ENCODE assay signal across 18 cellular contexts in the genomic region with DNA sequence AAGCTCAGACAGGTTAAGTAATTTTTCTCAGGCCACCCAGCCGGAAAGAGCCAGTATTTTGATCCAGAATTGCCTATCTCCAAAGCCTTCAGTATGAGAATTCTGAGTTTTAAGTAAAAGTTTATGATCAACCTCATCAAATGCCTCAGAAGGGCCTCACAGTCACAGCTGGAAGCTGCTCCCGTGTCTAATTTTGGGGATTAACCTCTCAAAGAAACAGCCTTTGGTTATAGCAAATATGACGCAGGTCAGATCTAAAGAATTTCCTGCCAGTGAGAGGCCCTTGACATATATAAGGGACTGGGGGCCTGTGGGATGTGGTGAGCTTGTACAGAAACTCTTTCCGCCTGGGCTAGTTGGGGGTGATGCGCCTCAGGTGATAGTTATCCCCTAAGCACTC. TPM values are rescaled to one million over a fixed set of nuclear protein-coding genes. Genes with fewer than 3 reads are reported as not detected.
"Had no signal": no experiment of that assay in that cellular context is flagged by ENCODE, and none has a peak within 500 bp of the region (broad histone marks: within the 10 kb centered on the region; RNA-seq: fewer than 3 reads in every experiment).

No MANE protein-coding gene starts in this region.

- H3K9me3 ChIP-seq: body of pancreas, heart right ventricle, lower lobe of right lung had no signal

- ATAC-seq: activated CD4-positive, alpha-beta T cell treated with anti-CD3 and anti-CD28 coated beads for 36 hours; activated T-cell treated with anti-CD3 and anti-CD28 coated beads, Interleukin-2, amount 50 U/mL, for 4 hours; body of pancreas; lower lobe of right lung; stimulated activated naive B cell treated with anti-CD40 and anti-IgM and Interleukin-4, amounts not matched to agents 10 μg/mL and 1 μg/mL and 100 μg/mL, for 72 hours had no signal

- H3K36me3 ChIP-seq: heart right ventricle, lower lobe of right lung had no signal

- H3K9ac ChIP-seq: parathyroid adenoma had no signal

- DNase-seq: activated CD4-positive, alpha-beta memory T cell treated with anti-CD3 and anti-CD28 coated beads, Interleukin-2, amount 10 ng/mL, durations not matched to agents 7 days and 5 days; activated CD4-positive, alpha-beta T cell treated with anti-CD3 and anti-CD28 coated beads for 36 hours; activated effector memory CD4-positive, alpha-beta T cell treated with Interleukin-2 at 50 U/mL for 16 hours; activated T-cell treated with anti-CD3 and anti-CD28 coated beads, Interleukin-2, amount 50 U/mL, for 4 hours; body of pancreas; heart right ventricle; lower lobe of right lung; midbrain; stimulated activated CD4-positive, alpha-beta T cell treated with anti-CD3 and anti-CD28 coated beads, Interleukin-15, amount 100 ng/mL, for 24 hours; stimulated activated CD4-positive, alpha-beta T cell treated with anti-CD3 and anti-CD28 coated beads, Interleukin-4, amount 100 ng/mL, for 1 hour; stimulated activated naive B cell treated with anti-CD40 and anti-IgM and Interleukin-4, amounts not matched to agents 10 μg/mL and 1 μg/mL and 100 μg/mL, for 72 hours; T-helper 2 cell; trophoblast cell had no signal

- H3K27me3 ChIP-seq: body of pancreas, heart right ventricle had no signal

- H3K27ac ChIP-seq: body of pancreas, lower lobe of right lung, parathyroid adenoma had no signal

- H3K4me3 ChIP-seq: body of pancreas, lower lobe of right lung had no signal

- H3K4me1 ChIP-seq: lower lobe of right lung, parathyroid adenoma had no signal

RNA-seq across cellular contexts. Expression of a gene that starts 2.3 kb away (rescaled TPM):
- total RNA-seq: activated CD4-positive, alpha-beta memory T cell treated with anti-CD3 and anti-CD28 coated beads, Interleukin-2, amount 10 ng/mL, durations not matched to agents 7 days and 5 days; activated CD4-positive, alpha-beta T cell treated with anti-CD3 and anti-CD28 coated beads for 36 hours; activated T-cell treated with anti-CD3 and anti-CD28 coated beads, Interleukin-2, amount 50 U/mL, for 4 hours; body of pancreas; subcutaneous adipose tissue had no signal

RNA-seq across cellular contexts. Expression of a gene that starts 22.1 kb away (rescaled TPM):
- total RNA-seq: activated CD4-positive, alpha-beta memory T cell treated with anti-CD3 and anti-CD28 coated beads, Interleukin-2, amount 10 ng/mL, durations not matched to agents 7 days and 5 days; activated CD4-positive, alpha-beta T cell treated with anti-CD3 and anti-CD28 coated beads for 36 hours; activated T-cell treated with anti-CD3 and anti-CD28 coated beads, Interleukin-2, amount 50 U/mL, for 4 hours; epithelial cell of proximal tubule; frontal cortex; lower lobe of right lung had no signal

RNA-seq across cellular contexts. Expression of a gene that starts 43.6 kb away (rescaled TPM):
- total RNA-seq: activated CD4-positive, alpha-beta T cell treated with anti-CD3 and anti-CD28 coated beads for 36 hours; activated T-cell treated with anti-CD3 and anti-CD28 coated beads, Interleukin-2, amount 50 U/mL, for 4 hours; body of pancreas; epithelial cell of proximal tubule; frontal cortex; renal cortical epithelial cell had no signal
